In the genomic region with DNA sequence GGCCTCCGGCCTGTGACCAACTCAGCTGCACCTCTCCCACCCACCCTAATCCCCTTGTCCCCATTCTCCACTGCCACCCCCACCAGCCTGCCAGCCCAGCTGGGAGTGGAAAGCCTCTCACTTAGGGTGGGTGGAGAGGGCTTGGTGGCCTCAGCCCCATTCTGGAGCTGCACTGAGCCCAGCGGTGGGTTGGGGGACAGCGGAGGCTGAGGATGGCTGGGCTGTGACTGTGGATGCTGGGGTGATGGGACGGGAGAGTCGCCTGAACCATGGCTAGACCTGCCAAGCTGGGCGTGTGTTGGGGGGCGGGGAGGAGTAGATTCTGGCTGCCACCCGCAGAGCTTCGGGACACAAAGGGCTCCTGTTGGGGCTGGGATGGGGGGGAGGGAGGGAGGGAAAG, we compare ENCODE assay signal across 18 cellular contexts. TPM values are rescaled to one million over a fixed set of nuclear protein-coding genes. Genes with fewer than 3 reads are reported as not detected.
DNase-seq lines count a peak whose midpoint lies in the region; ATAC-seq and TF ChIP-seq lines count a peak whose summit lies in the region.
"Had no signal": no experiment of that assay in that cellular context is flagged by ENCODE, and none has a peak within 500 bp of the region (broad histone marks: within the 10 kb centered on the region; RNA-seq: fewer than 3 reads in every experiment).

No MANE protein-coding gene starts in this region.

- no peak overlapping the region for H3K9ac ChIP-seq in H9 (ENCODE audit: extremely low read depth, insufficient read length, low read length)

- H3K27ac Mint-ChIP-seq in H9: peak overlapping the region in 1 of 3 experiments; percentile 15; a peak in 1 of 7 replicates
- H3K27ac Mint-ChIP-seq in activated T-helper 17 cell treated with anti-CD3 and anti-CD28 coated beads, Interleukin-2, amount 50 U/mL, for 72 hours: no peak overlapping the region
- H3K27ac Mint-ChIP-seq: CD8-positive, alpha-beta T cell had no signal

- H3K27me3 Mint-ChIP-seq in H9 (ENCODE audit: low read depth): peaks cover 8% of the 10 kb centered on the region
- H3K27me3 Mint-ChIP-seq in activated T-helper 17 cell treated with anti-CD3 and anti-CD28 coated beads, Interleukin-2, amount 50 U/mL, for 72 hours: no peaks in the 10 kb centered on the region

- no peak overlapping the region for H3K18ac ChIP-seq in H9 (ENCODE audit: insufficient read length, low read depth, low read length)

- DNase-seq in H9: no peak
- peak in 44 of 51 donors; percentile 14 to 89 (median 54) for DNase-seq in hypothalamus (lab: John Stamatoyannopoulos, UW)
- DNase-seq in occipital lobe (lab: John Stamatoyannopoulos, UW): peak; percentile 57
- no peak for DNase-seq in cerebellum (ENCODE audit: low spot score)
- no peak for DNase-seq in HPDE6-E6E7 (ENCODE audit: extremely low spot score)
- DNase-seq in Peyer's patch: no peak
- no peak for DNase-seq in cortex of kidney (lab: John Stamatoyannopoulos, UW)
- DNase-seq: amniotic stem cell; CD8-positive, alpha-beta T cell; effector memory CD4-positive, alpha-beta T cell; foreskin melanocyte; GDM1; naive thymus-derived CD8-positive, alpha-beta T cell; NCI-H2029; SJCRH30; WERI-Rb-1 had no signal

- H3K4me1 ChIP-seq in H9 (ENCODE audit: insufficient read depth, low read length): peaks cover 2% of the 10 kb centered on the region; the same call in 1 of the 2 replicates
- peaks cover 0 to 16% (median 3%) of the 10 kb centered on the region in 4 donors for H3K4me1 ChIP-seq in Peyer's patch

- H2BK12ac ChIP-seq in H9 (ENCODE audit: insufficient read length, low read depth, low read length): no peak overlapping the region

- peak overlapping the region; percentile 62 to 90; a peak in 4 of 5 replicates for H3K4me3 Mint-ChIP-seq in H9
- H3K4me3 Mint-ChIP-seq in activated T-helper 17 cell treated with anti-CD3 and anti-CD28 coated beads, Interleukin-2, amount 50 U/mL, for 72 hours: peak overlapping the region; percentile 82

- no peak overlapping the region for H3K4me2 ChIP-seq in H9 (ENCODE audit: insufficient read depth, insufficient read length, low read length)

- no peak overlapping the region for H3K27ac ChIP-seq in H9 (ENCODE audit: insufficient read length, low read depth, low read length)
- H3K27ac ChIP-seq in Peyer's patch: no peak overlapping the region
- H3K27ac ChIP-seq: SJCRH30 had no signal

- H2AFZ ChIP-seq in H9 (ENCODE audit: low read length): no peak overlapping the region

- no peak overlapping the region for H3T11ph ChIP-seq in H9 (ENCODE audit: low read length)

- peak overlapping the region in 1 of 4 donors; percentile 78 for H3K4me3 ChIP-seq in Peyer's patch
- H3K4me3 ChIP-seq: SJCRH30 had no signal

- H4K20me1 ChIP-seq in H9 (ENCODE audit: control insufficient read depth, insufficient read depth, insufficient read length): peaks cover 2% of the 10 kb centered on the region

- H2BK20ac ChIP-seq in H9 (ENCODE audit: low read depth, low read length, poor library complexity, severe bottlenecking): no peak overlapping the region

- no peak overlapping the region for H2AK5ac ChIP-seq in H9 (ENCODE audit: insufficient read length, low read length)

- TF ChIP-seq POLR2A in Peyer's patch (IDR thresholded peaks at IDR 0.05): no peak

- H3K79me1 ChIP-seq in H9 (ENCODE audit: insufficient read depth, low read depth, low read length, poor library complexity, severe bottlenecking): no peaks in the 10 kb centered on the region

- peaks cover 25% of the 10 kb centered on the region for H3K23me2 ChIP-seq in H9 (ENCODE audit: insufficient read length, low read depth, low read length, poor library complexity, severe bottlenecking)

- H4K5ac ChIP-seq in H9 (ENCODE audit: insufficient read length, low read depth, low read length): no peak overlapping the region

- no peak overlapping the region for H2BK120ac ChIP-seq in H9 (ENCODE audit: low read depth, low read length, poor library complexity, severe bottlenecking)

- H3K4ac ChIP-seq in H9 (ENCODE audit: low read depth, low read length): no peak overlapping the region

- H3K14ac ChIP-seq in H9 (ENCODE audit: insufficient read depth, low read length): no peak overlapping the region

- no peaks in the 10 kb centered on the region; the same call in 1 of the 2 replicates for H3K79me2 ChIP-seq in H9 (ENCODE audit: insufficient read depth, low read length)

- TF ChIP-seq CTCF in H9 (conservative IDR thresholded peaks at IDR 0.05): no peak
- TF ChIP-seq CTCF in Peyer's patch (IDR thresholded peaks at IDR 0.05): no peak

- no peak overlapping the region for H2BK15ac ChIP-seq in H9 (ENCODE audit: low read depth, low read length)

- H3K27me3 ChIP-seq in H9 (ENCODE audit: insufficient read depth, low read length) (no peaks in the 10 kb centered on the region; the same call in 1 of the 2 replicates), Peyer's patch (no peaks in the 10 kb centered on the region)
- H3K27me3 ChIP-seq: SJCRH30 had no signal

- H4K8ac ChIP-seq in H9 (replicated peaks; ENCODE audit: insufficient read length, low read depth, low read length): no peak overlapping the region

- WGBS in H9 (ENCODE audit: extremely low coverage, insufficient read length, low lambda C conversion rate): no CpG with 5 or more reads among the region's 9 CpGs

- no peaks in the 10 kb centered on the region; a peak in 1 of 5 replicates for H3K9me3 Mint-ChIP-seq in H9
- no peaks in the 10 kb centered on the region for H3K9me3 Mint-ChIP-seq in activated T-helper 17 cell treated with anti-CD3 and anti-CD28 coated beads, Interleukin-2, amount 50 U/mL, for 72 hours
- H3K9me3 Mint-ChIP-seq: CD8-positive, alpha-beta T cell; naive thymus-derived CD8-positive, alpha-beta T cell had no signal

- H3K4me1 Mint-ChIP-seq in H9: peaks cover 21 to 26% of the 10 kb centered on the region in 2 experiments
- H3K4me1 Mint-ChIP-seq in activated T-helper 17 cell treated with anti-CD3 and anti-CD28 coated beads, Interleukin-2, amount 50 U/mL, for 72 hours: peaks cover 8% of the 10 kb centered on the region

- H3K9me3 ChIP-seq in H9 (ENCODE audit: control insufficient read depth, low read depth, low read length): no peaks in the 10 kb centered on the region
- no peaks in the 10 kb centered on the region for H3K9me3 ChIP-seq in Peyer's patch
- H3K9me3 ChIP-seq: HAP-1, SJCRH30 had no signal

- H3K56ac ChIP-seq in H9 (ENCODE audit: insufficient read length, low read depth, low read length): no peak overlapping the region

- H3K23ac ChIP-seq in H9 (ENCODE audit: insufficient read length, low read depth, low read length): no peak overlapping the region

- H3K36me3 ChIP-seq in Peyer's patch: peaks cover 0 to 15% (median 0%) of the 10 kb centered on the region in 3 donors
- H3K36me3 ChIP-seq: SJCRH30 had no signal

- ATAC-seq in activated T-helper 17 cell treated with anti-CD3 and anti-CD28 coated beads, Interleukin-2, amount 50 U/mL, for 72 hours (replicated peaks): no peak
- ATAC-seq: CD8-positive, alpha-beta T cell; naive thymus-derived CD8-positive, alpha-beta T cell had no signal

- H2BK5ac ChIP-seq in H9 (ENCODE audit: insufficient read length, low read length): no peak overlapping the region

- H4K91ac ChIP-seq in H9 (ENCODE audit: insufficient read length, low read depth, low read length): no peak overlapping the region

- H3K36me3 Mint-ChIP-seq in H9 (ENCODE audit: insufficient read depth in 1 of 3, low read depth in 3 of 3): peaks cover 18 to 40% (median 35%) of the 10 kb centered on the region in 3 experiments; a peak in 6 of 7 replicates
- H3K36me3 Mint-ChIP-seq in activated T-helper 17 cell treated with anti-CD3 and anti-CD28 coated beads, Interleukin-2, amount 50 U/mL, for 72 hours (ENCODE audit: low read depth): peaks cover 16% of the 10 kb centered on the region

RNA-seq across cellular contexts. Expression of a gene that starts 1.8 kb away (rescaled TPM):
- 17.2 and 19.5 TPM in 2 replicates for total RNA-seq in H9 (2021)
- 10 to 100 TPM in 1 of 2 donors, 1 to 10 TPM in 1; 9.5 to 13.7 TPM for total RNA-seq in activated T-helper 17 cell treated with anti-CD3 and anti-CD28 coated beads, Interleukin-2, amount 50 U/mL, for 72 hours
- total RNA-seq in occipital lobe: 8.4 TPM
- total RNA-seq in cerebellum: 16.0 TPM
- total RNA-seq in Peyer's patch: 10 to 100 TPM; 11.6 to 87.8 (median 63.8) TPM

RNA-seq across cellular contexts. Expression of a gene that starts 1.9 kb away (rescaled TPM):
- 115 and 122 TPM in 2 replicates for total RNA-seq in H9 (2021)
- 100 to 1,000 TPM; 156 to 183 TPM for total RNA-seq in activated T-helper 17 cell treated with anti-CD3 and anti-CD28 coated beads, Interleukin-2, amount 50 U/mL, for 72 hours
- total RNA-seq in occipital lobe: 27.6 TPM
- 32.5 TPM for total RNA-seq in cerebellum
- total RNA-seq in Peyer's patch: 100 to 1,000 TPM in 3 of 4 donors, 10 to 100 TPM in 1; 90.8 to 307 (median 239) TPM

RNA-seq across cellular contexts. Expression of a gene that starts 18.4 kb away (rescaled TPM):
- total RNA-seq in H9 (2021) (0.64 and 0.85 TPM in 2 replicates), occipital lobe (not detected), cerebellum (0.36 TPM), Peyer's patch (1 to 10 TPM in 1 of 4 donors, under 1 TPM in 1, not detected in 2; 0.54 to 2.5 TPM)
- not detected for total RNA-seq in activated T-helper 17 cell treated with anti-CD3 and anti-CD28 coated beads, Interleukin-2, amount 50 U/mL, for 72 hours
- total RNA-seq: CD8-positive, alpha-beta T cell; naive thymus-derived CD8-positive, alpha-beta T cell had no signal

RNA-seq across cellular contexts. Expression of a gene that starts 20.2 kb away (rescaled TPM):
- total RNA-seq in H9 (2021) (1.8 and 1.9 TPM in 2 replicates), occipital lobe (11.4 TPM), cerebellum (10.3 TPM), Peyer's patch (10 to 100 TPM in 1 of 4 donors, 1 to 10 TPM in 2, under 1 TPM in 1; 0.53 to 17.3 (median 4.4) TPM)
- total RNA-seq in activated T-helper 17 cell treated with anti-CD3 and anti-CD28 coated beads, Interleukin-2, amount 50 U/mL, for 72 hours: under 1 TPM; 0.05 to 0.39 TPM
- total RNA-seq: CD8-positive, alpha-beta T cell; naive thymus-derived CD8-positive, alpha-beta T cell had no signal

RNA-seq across cellular contexts. Expression of a gene that starts 22.2 kb away (rescaled TPM):
- total RNA-seq in H9 (2021) (14.4 and 15.5 TPM in 2 replicates), occipital lobe (61.6 TPM), cerebellum (28.6 TPM), Peyer's patch (10 to 100 TPM in 3 of 4 donors, 1 to 10 TPM in 1; 5.8 to 47.9 (median 19.6) TPM)
- 1 to 10 TPM; 2.5 to 6.7 TPM for total RNA-seq in activated T-helper 17 cell treated with anti-CD3 and anti-CD28 coated beads, Interleukin-2, amount 50 U/mL, for 72 hours

Comparison
In these comparisons a context has a peak if more than half of its experiments do, and no peak if none do; other contexts are left out.
1. DNase-seq: peak in hypothalamus (44 of 51) and occipital lobe (single experiment); none in H9 (single experiment), cerebellum (single experiment), HPDE6-E6E7 (single experiment), Peyer's patch (0 of 3) and cortex of kidney (single experiment).